In the genomic region with DNA sequence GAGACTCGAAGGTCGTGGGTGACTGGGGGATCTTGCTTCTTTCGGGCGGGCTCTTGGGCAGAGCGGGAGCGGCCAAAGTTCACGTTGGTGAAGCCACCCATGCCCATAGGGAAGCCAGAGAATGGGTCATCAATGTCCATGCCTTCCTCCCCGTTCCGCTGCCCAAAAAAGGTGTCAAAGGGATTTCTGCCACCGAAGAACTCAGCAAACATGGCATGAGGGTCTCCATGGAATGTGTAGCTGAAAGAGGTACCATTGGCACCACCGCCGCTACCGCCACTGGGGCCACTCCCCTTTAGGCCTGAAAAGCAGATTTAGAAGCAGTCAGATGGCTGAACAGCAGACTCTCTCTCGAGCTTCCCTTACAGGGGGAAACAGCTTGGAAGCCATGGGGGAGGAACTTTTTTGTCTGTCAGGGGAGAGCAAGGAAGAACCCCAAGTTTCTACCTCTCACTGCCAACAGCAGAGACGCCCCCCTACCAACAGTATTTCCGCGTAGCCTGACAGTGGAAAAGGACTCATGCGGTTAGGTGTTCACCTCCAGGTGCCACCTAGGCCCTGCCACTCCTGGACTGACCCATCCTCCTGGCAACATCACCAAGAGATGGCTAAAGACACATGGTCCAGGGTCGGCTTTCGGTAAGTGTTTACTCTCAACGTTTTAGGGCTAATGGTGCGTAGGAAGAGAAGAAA, we compare ENCODE assay signal across 9 cellular contexts. TPM values are rescaled to one million over a fixed set of nuclear protein-coding genes. Genes with fewer than 3 reads are reported as not detected.
DNase-seq lines count a peak whose midpoint lies in the region; ATAC-seq, FAIRE-seq and TF ChIP-seq lines count a peak whose summit lies in the region.
"Had no signal": no experiment of that assay in that cellular context is flagged by ENCODE, and none has a peak within 500 bp of the region (broad histone marks: within the 10 kb centered on the region; RNA-seq: fewer than 3 reads in every experiment).

No MANE protein-coding gene starts in this region.

- no peaks in the 10 kb centered on the region for H3K27me3 ChIP-seq in DOHH2 (ENCODE audit: control insufficient read depth, low read length)
- no peaks in the 10 kb centered on the region for H3K27me3 ChIP-seq in H1 (replicated peaks in 1 of 4; ENCODE audit: control insufficient read depth in 3 of 4, extremely low read depth in 1 of 4, insufficient read depth in 3 of 4, low read length in 3 of 4)
- no peaks in the 10 kb centered on the region for H3K27me3 ChIP-seq in neuron (ENCODE audit: insufficient read depth, low read length)

- H2AK5ac ChIP-seq in H1 (ENCODE audit: low read depth, low read length), result no peak overlapping the region

- no peak overlapping the region for H2BK120ac ChIP-seq in H1 (replicated peaks; ENCODE audit: low read depth, low read length)

- H4K20me1 ChIP-seq in DOHH2 (ENCODE audit: control insufficient read depth, insufficient read depth, low read depth, low read length), result peaks cover 30% of the 10 kb centered on the region
- peaks cover 17% of the 10 kb centered on the region for H4K20me1 ChIP-seq in OCI-LY7 (ENCODE audit: insufficient read depth, low read length)
- peaks cover 7 to 24% of the 10 kb centered on the region in 2 experiments for H4K20me1 ChIP-seq in H1 (replicated peaks in 1 of 2; ENCODE audit: control insufficient read depth in 1 of 2, insufficient read depth in 2 of 2, low read length in 2 of 2)

- no TSS peak for BruUV-seq in OCI-LY7 (replicated peaks; lab: Mats Ljungman, UMichigan)

- H2AFZ ChIP-seq in OCI-LY7 (ENCODE audit: low read length), result no peak overlapping the region
- no peak overlapping the region for H2AFZ ChIP-seq in H1 (ENCODE audit: low read length)
- no peak overlapping the region for H2AFZ ChIP-seq in neuron (ENCODE audit: low read depth, low read length)

- TF ChIP-seq EP300 in H1 (IDR thresholded peaks at IDR 0.05; ENCODE audit: borderline replicate concordance in 1 of 2, low read depth in 2 of 2, low read length in 2 of 2), result no peak

- no peak overlapping the region for H3K14ac ChIP-seq in H1 (ENCODE audit: insufficient read length)

- H3K23me2 ChIP-seq in H1 (ENCODE audit: low read depth, low read length), result peaks cover 3% of the 10 kb centered on the region; the same call in 1 of the 2 replicates

- FAIRE-seq in H1 (lab: Jason Lieb, UNC), result no peak

- H3K9me2 ChIP-seq in DOHH2 (replicated peaks; ENCODE audit: control insufficient read depth, low read length), result no peaks in the 10 kb centered on the region
- H3K9me2 ChIP-seq in OCI-LY7 (ENCODE audit: insufficient read depth, low read length), result no peaks in the 10 kb centered on the region

- TF ChIP-seq CTCF in DOHH2 (IDR thresholded peaks at IDR 0.05; ENCODE audit: low read depth, low read length, poor library complexity, severe bottlenecking) (no peak), OCI-LY7 (conservative IDR thresholded peaks at IDR 0.05; ENCODE audit: low read length) (no peak), H1 (IDR thresholded peaks at IDR 0.05; ENCODE audit: control extremely low read depth in 1 of 3, insufficient read depth in 1 of 3, low read depth in 1 of 3, low read length in 3 of 3) (no peak)

- peaks cover 31% of the 10 kb centered on the region for H3K79me2 ChIP-seq in DOHH2 (ENCODE audit: control insufficient read depth, low read length)
- H3K79me2 ChIP-seq in OCI-LY7 (ENCODE audit: insufficient read depth, low read depth, low read length), result peaks cover 35% of the 10 kb centered on the region
- H3K79me2 ChIP-seq in H1 (ENCODE audit: control insufficient read depth in 1 of 2, insufficient read depth in 2 of 2, low read length in 2 of 2), result peaks cover 7 to 24% of the 10 kb centered on the region in 2 experiments; a peak in 3 of 4 replicates

- intact Hi-C loops in OCI-LY7 (cut with micrococcal nuclease; ENCODE audit: unreplicated experiment), result loop anchor here (5.0 kb wide), 1 partner anchor 40 kb away; no protein-coding TSS in a partner anchor

- no peak overlapping the region for H4K8ac ChIP-seq in H1 (ENCODE audit: extremely low read depth, insufficient read depth, low read length)

- H3K27ac ChIP-seq in DOHH2 (ENCODE audit: low read depth, low read length), result no peak overlapping the region
- H3K27ac ChIP-seq in OCI-LY7 (ENCODE audit: low read depth, low read length, poor library complexity, severe bottlenecking), result peak overlapping the region; percentile 69
- no peak overlapping the region for H3K27ac ChIP-seq in H1 (ENCODE audit: low read depth, low read length)

- peaks cover 49% of the 10 kb centered on the region for H3K36me3 ChIP-seq in DOHH2 (ENCODE audit: control insufficient read depth, low read length)
- H3K36me3 ChIP-seq in OCI-LY7 (ENCODE audit: insufficient read depth, low read length), result peaks cover 50% of the 10 kb centered on the region
- H3K36me3 ChIP-seq in H1 (ENCODE audit: control insufficient read depth in 2 of 4, insufficient read depth in 4 of 4, low read length in 3 of 4), result peaks cover 10 to 28% (median 17%) of the 10 kb centered on the region in 4 experiments
- H3K36me3 ChIP-seq in neuron (ENCODE audit: insufficient read depth, low read length), result peaks cover 31% of the 10 kb centered on the region

- DNase-seq in OCI-LY7 (ENCODE audit: low spot score) (peak; percentile 26), H1 (ENCODE audit: low read depth in 1 of 2, low spot score in 2 of 2) (no peak), DMS153 (lab: John Stamatoyannopoulos, UW) (no peak), HPDE6-E6E7 (ENCODE audit: extremely low spot score) (no peak), iPS-NIHi11 (ENCODE audit: low spot score) (no peak)

- H4K91ac ChIP-seq in H1 (replicated peaks; ENCODE audit: insufficient read length, low read length), result no peak overlapping the region

- H3F3A ChIP-seq in DOHH2 (ENCODE audit: control insufficient read depth, insufficient read depth), result peaks cover 22% of the 10 kb centered on the region

- peaks cover 14% of the 10 kb centered on the region for H3K79me1 ChIP-seq in H1 (ENCODE audit: low read depth, low read length)

- no peak overlapping the region for H2BK5ac ChIP-seq in H1 (ENCODE audit: low read depth, low read length)

- POLR2A ChIA-PET in OCI-LY7 (lab: Charles Lee) (interaction anchor here (1.6 kb wide), 1 partner anchor 13 kb away, joined by 5 read pairs; no protein-coding TSS in a partner anchor), H1 (lab: Charles Lee; ENCODE audit: partially characterized antibody) (interaction anchor here (0.7 to 3.8 kb wide), 12 partner anchors 11 to 1358 kb away, joined by 3 to 30 read pairs (median 5); a partner anchor contains a TSS)

- peak overlapping the region; percentile 95 for H3K4me3 ChIP-seq in DOHH2 (ENCODE audit: low read length)
- peak overlapping the region; percentile 93 for H3K4me3 ChIP-seq in OCI-LY7 (ENCODE audit: low read depth, low read length, poor library complexity, severe bottlenecking)
- peak overlapping the region; percentile 76 to 95 (median 88) for H3K4me3 ChIP-seq in H1 (ENCODE audit: extremely low read depth in 1 of 4, insufficient read depth in 2 of 4, low read depth in 3 of 4, low read length in 4 of 4)
- H3K4me3 ChIP-seq in neuron (ENCODE audit: low read length), result peak overlapping the region; percentile 88

- no peak overlapping the region for H3K56ac ChIP-seq in H1 (replicated peaks; ENCODE audit: insufficient read length, low read depth, low read length)

- H3K4me1 ChIP-seq in DOHH2 (ENCODE audit: control insufficient read depth, low read length) (peaks cover 38% of the 10 kb centered on the region), OCI-LY7 (ENCODE audit: insufficient read depth, low read length, poor library complexity, severe bottlenecking) (peaks cover 45% of the 10 kb centered on the region), H1 (replicated peaks in 1 of 4; ENCODE audit: control insufficient read depth in 3 of 4, insufficient read depth in 4 of 4, low read length in 3 of 4) (peaks cover 0 to 8% (median 4%) of the 10 kb centered on the region in 4 experiments; a peak in 3 of 7 replicates), neuron (ENCODE audit: insufficient read depth, low read length) (peaks cover 36% of the 10 kb centered on the region)

- CTCF ChIA-PET in OCI-LY7 (lab: Charles Lee; ENCODE audit: unreplicated experiment), result no interaction called here
- CTCF ChIA-PET in H1 (lab: Charles Lee; ENCODE audit: partially characterized antibody), result interaction anchor here (0.7 to 1.8 kb wide), 5 partner anchors 12 to 107 kb away, joined by 3 to 6 read pairs (median 5); no protein-coding TSS in a partner anchor

- H3K4ac ChIP-seq in H1 (replicated peaks; ENCODE audit: insufficient read length, low read depth, low read length), result no peak overlapping the region

- H3K4me2 ChIP-seq in DOHH2 (ENCODE audit: low read length) (peak overlapping the region; percentile 69), OCI-LY7 (ENCODE audit: low read length) (peak overlapping the region; percentile 99), H1 (ENCODE audit: insufficient read depth in 1 of 2, low read depth in 2 of 2, low read length in 2 of 2) (peak overlapping the region; percentile 78 to 96)

- no peak overlapping the region for H3K18ac ChIP-seq in H1 (ENCODE audit: extremely low read depth, low read length)

- H3K9ac ChIP-seq in H1 (replicated peaks in 1 of 4; ENCODE audit: extremely low read depth in 1 of 4, low read depth in 3 of 4, low read length in 3 of 4), result peak overlapping the region in 2 of 4 experiments; percentile 13 to 64; a peak in 5 of 7 replicates

- no peak for ATAC-seq in HG02870 (IDR thresholded peaks at IDR 0.05; ENCODE audit: unreplicated experiment)

- H2BK12ac ChIP-seq in H1 (ENCODE audit: low read depth, low read length), result no peak overlapping the region

- no peak overlapping the region; the same call in 1 of the 2 replicates for H2BK15ac ChIP-seq in H1 (ENCODE audit: low read length)

- H3K9me3 ChIP-seq in DOHH2 (ENCODE audit: control insufficient read depth, insufficient read depth, low read length), result no peaks in the 10 kb centered on the region
- H3K9me3 ChIP-seq in OCI-LY7 (ENCODE audit: low read length), result no peaks in the 10 kb centered on the region
- H3K9me3 ChIP-seq in H1 (ENCODE audit: insufficient read depth in 2 of 2, low read depth in 1 of 2, low read length in 1 of 2), result no peaks in the 10 kb centered on the region
- H3K9me3 ChIP-seq in neuron (ENCODE audit: low read length), result no peaks in the 10 kb centered on the region

- no peak for TF ChIP-seq RAD21 in H1 (IDR thresholded peaks at IDR 0.05 in 1 of 2, conservative IDR thresholded peaks at IDR 0.05 in 1 of 2; ENCODE audit: low read depth in 2 of 2, low read length in 2 of 2)

- H4K5ac ChIP-seq in H1 (ENCODE audit: insufficient read length, low read depth, low read length), result no peak overlapping the region

- H2BK20ac ChIP-seq in H1 (ENCODE audit: low read length), result no peak overlapping the region

- no peak overlapping the region for H3K23ac ChIP-seq in H1 (ENCODE audit: insufficient read length)

- no peak for TF ChIP-seq POLR2A in H1 (IDR thresholded peaks at IDR 0.05; ENCODE audit: control extremely low read depth in 1 of 2, low read depth in 2 of 2, low read length in 2 of 2)

- 60% methylated on average over 22 of the region's 22 CpGs; no CpG with 5 or more reads in 1 of the 2 experiments for WGBS in H1 (ENCODE audit: extremely low coverage in 1 of 2, insufficient coverage in 1 of 2, insufficient read length in 1 of 2, insufficient replicate concordance in 2 of 2, low coverage in 1 of 2, low lambda C conversion rate in 2 of 2, missing lambda C conversion rate in 1 of 2), 2 experiments

RNA-seq across cellular contexts. Expression of a gene that starts 1.3 kb away (rescaled TPM):
- total RNA-seq in OCI-LY7 (2014; rRNA removed; shearing (Covaris generic)), result 62.9 and 76.7 TPM in 2 replicates
- 51.7 and 63.7 TPM in 2 replicates for total RNA-seq in OCI-LY7 (2022)
- total RNA-seq in H1 (2021; fragmentation: NEBNext Ultra II Directional; extraction: Animal tissue kit (Norgen Biotek cat#: 25700)), result 62.6 and 62.9 TPM in 2 replicates
- polyA plus RNA-seq in H1 (2011; rRNA removed), result 51.7 and 64.3 TPM in 2 replicates
- 47.3 TPM for polyA plus RNA-seq in H1 (2011; cell fraction: cytosol; rRNA removed)
- polyA plus RNA-seq in H1 (2011; cell fraction: nucleus; rRNA removed), result 42.9 TPM
- polyA plus RNA-seq in H1 (2012, experiment 1 of 2), result 50.1 to 59.1 TPM (median 56.6 TPM) in 4 replicates
- 62.1 TPM for polyA plus RNA-seq in H1 (2012, experiment 2 of 2)
- polyA plus RNA-seq in H1 (2013, experiment 1 of 2), result 29.4 TPM
- polyA plus RNA-seq in H1 (2013, experiment 2 of 2), result 31.6 TPM
- polyA minus RNA-seq in H1 (2011; rRNA and poly(A)+ RNA removed), result 52.8 and 55.7 TPM in 2 replicates
- polyA minus RNA-seq in H1 (2011; cell fraction: cytosol; rRNA and poly(A)+ RNA removed), result 23.5 TPM
- 28.5 TPM for polyA minus RNA-seq in H1 (2011; cell fraction: nucleus; rRNA and poly(A)+ RNA removed)

RNA-seq across cellular contexts. Expression of a gene that starts 12.5 kb away (rescaled TPM):
- total RNA-seq in OCI-LY7 (2014; rRNA removed; shearing (Covaris generic)), result 52.3 and 81.4 TPM in 2 replicates
- total RNA-seq in OCI-LY7 (2022), result 128 and 130 TPM in 2 replicates
- total RNA-seq in H1 (2021; fragmentation: NEBNext Ultra II Directional; extraction: Animal tissue kit (Norgen Biotek cat#: 25700)), result 172 and 179 TPM in 2 replicates
- polyA plus RNA-seq in H1 (2011; rRNA removed), result 405 and 439 TPM in 2 replicates
- polyA plus RNA-seq in H1 (2011; cell fraction: cytosol; rRNA removed), result 162 TPM
- polyA plus RNA-seq in H1 (2011; cell fraction: nucleus; rRNA removed), result 283 TPM
- polyA plus RNA-seq in H1 (2012, experiment 1 of 2), result 145 to 221 TPM (median 207 TPM) in 4 replicates
- polyA plus RNA-seq in H1 (2012, experiment 2 of 2), result 342 TPM
- polyA plus RNA-seq in H1 (2013, experiment 1 of 2), result 342 TPM
- 367 TPM for polyA plus RNA-seq in H1 (2013, experiment 2 of 2)
- 119 and 162 TPM in 2 replicates for polyA minus RNA-seq in H1 (2011; rRNA and poly(A)+ RNA removed)
- polyA minus RNA-seq in H1 (2011; cell fraction: cytosol; rRNA and poly(A)+ RNA removed), result 154 TPM
- 83.2 TPM for polyA minus RNA-seq in H1 (2011; cell fraction: nucleus; rRNA and poly(A)+ RNA removed)

RNA-seq across cellular contexts. Expression of a gene that starts 21.0 kb away (rescaled TPM):
- 18.5 and 26.9 TPM in 2 replicates for total RNA-seq in OCI-LY7 (2014; rRNA removed; shearing (Covaris generic))
- 37.6 and 38.3 TPM in 2 replicates for total RNA-seq in OCI-LY7 (2022)
- 65.6 and 68.3 TPM in 2 replicates for total RNA-seq in H1 (2021; fragmentation: NEBNext Ultra II Directional; extraction: Animal tissue kit (Norgen Biotek cat#: 25700))
- polyA plus RNA-seq in H1 (2011; rRNA removed), result 72.0 and 100 TPM in 2 replicates
- 73.9 TPM for polyA plus RNA-seq in H1 (2011; cell fraction: cytosol; rRNA removed)
- polyA plus RNA-seq in H1 (2011; cell fraction: nucleus; rRNA removed), result 71.2 TPM
- 54.1 to 70.0 TPM (median 66.3 TPM) in 4 replicates for polyA plus RNA-seq in H1 (2012, experiment 1 of 2)
- polyA plus RNA-seq in H1 (2012, experiment 2 of 2), result 58.6 TPM
- polyA plus RNA-seq in H1 (2013, experiment 1 of 2), result 52.3 TPM
- 54.4 TPM for polyA plus RNA-seq in H1 (2013, experiment 2 of 2)
- polyA minus RNA-seq in H1 (2011; rRNA and poly(A)+ RNA removed), result 17.8 and 21.8 TPM in 2 replicates
- polyA minus RNA-seq in H1 (2011; cell fraction: cytosol; rRNA and poly(A)+ RNA removed), result 52.3 TPM
- 27.4 TPM for polyA minus RNA-seq in H1 (2011; cell fraction: nucleus; rRNA and poly(A)+ RNA removed)

RNA-seq across cellular contexts. Expression of a gene that starts 41.7 kb away (rescaled TPM):
- total RNA-seq in OCI-LY7 (2014; rRNA removed; shearing (Covaris generic)), result not detected in 2 replicates
- 0.23 TPM in 1 of 2 replicates, not detected in the other for total RNA-seq in OCI-LY7 (2022)
- total RNA-seq in H1 (2021; fragmentation: NEBNext Ultra II Directional; extraction: Animal tissue kit (Norgen Biotek cat#: 25700)), result 0.38 and 0.41 TPM in 2 replicates
- 0.20 and 0.30 TPM in 2 replicates for polyA plus RNA-seq in H1 (2011; rRNA removed)
- polyA plus RNA-seq in H1 (2011; cell fraction: cytosol; rRNA removed), result 0.12 TPM
- 0.33 TPM for polyA plus RNA-seq in H1 (2011; cell fraction: nucleus; rRNA removed)
- 0.17 to 0.25 TPM (median 0.19 TPM) in 3 of 4 replicates, not detected in the other for polyA plus RNA-seq in H1 (2012, experiment 1 of 2)
- not detected for polyA plus RNA-seq in H1 (2012, experiment 2 of 2)
- polyA plus RNA-seq in H1 (2013, experiment 1 of 2), result 0.06 TPM
- polyA plus RNA-seq in H1 (2013, experiment 2 of 2), result 0.15 TPM
- not detected in 2 replicates for polyA minus RNA-seq in H1 (2011; rRNA and poly(A)+ RNA removed)
- polyA minus RNA-seq in H1 (2011; cell fraction: cytosol; rRNA and poly(A)+ RNA removed), result 0.81 TPM
- polyA minus RNA-seq in H1 (2011; cell fraction: nucleus; rRNA and poly(A)+ RNA removed), result 0.90 TPM
- total RNA-seq: SK-MEL-5 had no signal

RNA-seq across cellular contexts. Expression of a gene that starts 55.0 kb away (rescaled TPM):
- 282 and 301 TPM in 2 replicates for total RNA-seq in OCI-LY7 (2014; rRNA removed; shearing (Covaris generic))
- 137 and 141 TPM in 2 replicates for total RNA-seq in OCI-LY7 (2022)
- 151 and 161 TPM in 2 replicates for total RNA-seq in H1 (2021; fragmentation: NEBNext Ultra II Directional; extraction: Animal tissue kit (Norgen Biotek cat#: 25700))
- 740 and 777 TPM in 2 replicates for polyA plus RNA-seq in H1 (2011; rRNA removed)
- polyA plus RNA-seq in H1 (2011; cell fraction: cytosol; rRNA removed), result 516 TPM
- polyA plus RNA-seq in H1 (2011; cell fraction: nucleus; rRNA removed), result 409 TPM
- polyA plus RNA-seq in H1 (2012, experiment 1 of 2), result 92.3 to 278 TPM (median 228 TPM) in 4 replicates
- 239 TPM for polyA plus RNA-seq in H1 (2012, experiment 2 of 2)
- 244 TPM for polyA plus RNA-seq in H1 (2013, experiment 1 of 2)
- polyA plus RNA-seq in H1 (2013, experiment 2 of 2), result 241 TPM
- polyA minus RNA-seq in H1 (2011; rRNA and poly(A)+ RNA removed), result 37.4 and 68.2 TPM in 2 replicates
- 113 TPM for polyA minus RNA-seq in H1 (2011; cell fraction: cytosol; rRNA and poly(A)+ RNA removed)
- 93.4 TPM for polyA minus RNA-seq in H1 (2011; cell fraction: nucleus; rRNA and poly(A)+ RNA removed)
